ENCODE assay signal across 25 cellular contexts in genomic region chr1:172391972-172392371, GRCh38. TPM values are rescaled to one million over a fixed set of nuclear protein-coding genes. Genes with fewer than 3 reads are reported as not detected.
DNase-seq lines count a peak whose midpoint lies in the region; ATAC-seq and TF ChIP-seq lines count a peak whose summit lies in the region.
"Had no signal": no experiment of that assay in that cellular context is flagged by ENCODE, and none has a peak within 500 bp of the region (broad histone marks: within the 10 kb centered on the region; RNA-seq: fewer than 3 reads in every experiment).

No MANE protein-coding gene starts in this region.

- H3K9me3 ChIP-seq in Panc1 (ENCODE audit: control insufficient read depth, insufficient read depth, low read depth, low read length), result peaks cover 2% of the 10 kb centered on the region; the same call in 1 of the 2 replicates
- H3K9me3 ChIP-seq in hepatocyte (ENCODE audit: low read depth), result no peaks in the 10 kb centered on the region
- no peaks in the 10 kb centered on the region for H3K9me3 ChIP-seq in suprapubic skin
- H3K9me3 ChIP-seq in PC-3 (ENCODE audit: low read length), result no peaks in the 10 kb centered on the region

- no peak for TF ChIP-seq POLR2A in suprapubic skin (IDR thresholded peaks at IDR 0.05)

- H3K27me3 ChIP-seq in Panc1 (ENCODE audit: control insufficient read depth, insufficient read depth, low read length), result no peaks in the 10 kb centered on the region
- H3K27me3 ChIP-seq in hepatocyte, result no peaks in the 10 kb centered on the region
- no peaks in the 10 kb centered on the region for H3K27me3 ChIP-seq in suprapubic skin
- H3K27me3 ChIP-seq in PC-3 (ENCODE audit: low read length), result no peaks in the 10 kb centered on the region

- no peak for TF ChIP-seq EP300 in suprapubic skin (IDR thresholded peaks at IDR 0.05)

- no peaks in the 10 kb centered on the region for H3K9me2 ChIP-seq in hepatocyte (replicated peaks; ENCODE audit: insufficient read depth)
- no peaks in the 10 kb centered on the region for H3K9me2 ChIP-seq in PC-3 (replicated peaks; ENCODE audit: low read length)

- intact Hi-C loops in Panc1 (cut with micrococcal nuclease; ENCODE audit: unreplicated experiment), result no loop called here
- intact Hi-C loops in PC-3 (cut with micrococcal nuclease), result loop anchor here (10.0 kb wide), 1 partner anchor 747 kb away; no protein-coding TSS in a partner anchor

- H3K27ac ChIP-seq in Panc1 (ENCODE audit: low read length), result peak overlapping the region; percentile 100
- H3K27ac ChIP-seq in hepatocyte, result peak overlapping the region; percentile 90
- H3K27ac ChIP-seq in suprapubic skin, result peak overlapping the region; percentile 83
- no peak overlapping the region for H3K27ac ChIP-seq in PC-3 (ENCODE audit: low read length)

- ATAC-seq in Panc1 (no peak), GM19395 (IDR thresholded peaks at IDR 0.05; ENCODE audit: unreplicated experiment) (no peak), PC-3 (no peak)
- ATAC-seq: esophagus mucosa, natural killer cell, sciatic nerve had no signal

- in situ Hi-C loops in Panc1 (cut with HindIII; ENCODE audit: low pct_unique_long_range_greater_than_20kb, low sequenced_read_pairs), result no loop called here

- H3K4me2 ChIP-seq in hepatocyte (peak overlapping the region; percentile 58), PC-3 (ENCODE audit: low read length) (no peak overlapping the region)

- H3K4me3 ChIP-seq in Panc1 (ENCODE audit: low read depth in 2 of 2, low read length in 2 of 2), result no peak overlapping the region
- no peak overlapping the region for H3K4me3 ChIP-seq in hepatocyte
- no peak overlapping the region for H3K4me3 ChIP-seq in suprapubic skin
- no peak overlapping the region for H3K4me3 ChIP-seq in PC-3 (ENCODE audit: low read length)

- H3K79me2 ChIP-seq in hepatocyte (no peaks in the 10 kb centered on the region), PC-3 (ENCODE audit: low read length) (no peaks in the 10 kb centered on the region)

- DNase-seq in AG20443 (ENCODE audit: low spot score), result peak; percentile 14
- DNase-seq in Panc1 (ENCODE audit: low read depth, low spot score), result no peak
- DNase-seq in hepatocyte (ENCODE audit: low spot score), result no peak
- no peak for DNase-seq in suprapubic skin (ENCODE audit: low spot score in 2 of 2)
- DNase-seq in PC-3, result no peak
- no peak for DNase-seq in globus pallidus (ENCODE audit: low spot score)
- DNase-seq in cerebellar nuclear complex (lab: John Stamatoyannopoulos, UW), result no peak
- DNase-seq: ACHN; activated naive CD4-positive, alpha-beta T cell treated with Interleukin-2 at 50 U/mL for 16 hours; activated T-cell treated with anti-CD3 and anti-CD28 coated beads, Interleukin-2, amount 50 U/mL, for 24 hours; anterior cingulate cortex; effector CD4-positive, alpha-beta T cell; natural killer cell; NCI-H146; NCI-H82; stimulated activated CD4-positive, alpha-beta T cell treated with anti-CD3 and anti-CD28 coated beads, Interleukin-1b, Interleukin-23, amount 100 ng/mL, for 48 hours; stimulated activated naive CD4-positive, alpha-beta T cell treated with Interleukin-2 at 50 U/mL for 16 hours; T-helper 9 cell had no signal

- H2AFZ ChIP-seq in hepatocyte (no peak overlapping the region), PC-3 (ENCODE audit: low read length) (no peak overlapping the region)

- WGBS in hepatocyte (ENCODE audit: low lambda C conversion rate, missing lambda C conversion rate), result 72% methylated on average over 1 of the region's 1 CpG
- 87% methylated on average over 1 of the region's 1 CpG for WGBS in suprapubic skin

- peaks cover 11% of the 10 kb centered on the region for H3K4me1 ChIP-seq in Panc1 (ENCODE audit: control insufficient read depth, insufficient read depth, low read length)
- peaks cover 41% of the 10 kb centered on the region for H3K4me1 ChIP-seq in hepatocyte (ENCODE audit: insufficient read depth)
- H3K4me1 ChIP-seq in suprapubic skin, result peaks cover 39% of the 10 kb centered on the region
- peaks cover 16% of the 10 kb centered on the region for H3K4me1 ChIP-seq in PC-3 (ENCODE audit: insufficient read depth, low read length)

- no peak overlapping the region for H3K9ac ChIP-seq in PC-3 (ENCODE audit: low read length)

- H3F3A ChIP-seq in PC-3 (ENCODE audit: low read length, unreplicated experiment), result no peaks in the 10 kb centered on the region

- BruUV-seq in Panc1 (replicated peaks; lab: Mats Ljungman, UMichigan) (no TSS peak), PC-3 (replicated peaks; lab: Mats Ljungman, UMichigan) (no TSS peak)

- H3K36me3 ChIP-seq in Panc1 (ENCODE audit: control insufficient read depth, insufficient read depth, low read length) (no peaks in the 10 kb centered on the region), hepatocyte (replicated peaks; ENCODE audit: insufficient read depth, low read depth) (no peaks in the 10 kb centered on the region), suprapubic skin (no peaks in the 10 kb centered on the region), PC-3 (ENCODE audit: low read depth, low read length) (no peaks in the 10 kb centered on the region)

- H4K20me1 ChIP-seq in hepatocyte (ENCODE audit: insufficient read depth, poor library complexity, severe bottlenecking) (no peaks in the 10 kb centered on the region), PC-3 (ENCODE audit: low read length) (no peaks in the 10 kb centered on the region)

- no peak for TF ChIP-seq CTCF in Panc1 (IDR thresholded peaks at IDR 0.05)
- TF ChIP-seq CTCF in hepatocyte (IDR thresholded peaks at IDR 0.05; ENCODE audit: poor library complexity), result no peak
- no peak for TF ChIP-seq CTCF in suprapubic skin (IDR thresholded peaks at IDR 0.05)
- no peak for TF ChIP-seq CTCF in PC-3 (conservative IDR thresholded peaks at IDR 0.05; ENCODE audit: low read depth, low read length)

- CTCF ChIA-PET in Panc1 (lab: Charles Lee), result no interaction called here
- CTCF ChIA-PET in PC-3 (lab: Charles Lee), result no interaction called here

- POLR2A ChIA-PET in Panc1 (lab: Charles Lee) (no interaction called here), PC-3 (lab: Charles Lee; ENCODE audit: unreplicated experiment) (no interaction called here)

RNA-seq across cellular contexts. Expression of gene C1orf105, which starts 28.5 kb away (rescaled TPM):
- not detected for total RNA-seq in Panc1 (2021; ENCODE audit: unreplicated experiment)
- polyA plus RNA-seq in Panc1 (2012; ENCODE audit: insufficient read length), result not detected
- 0.23 and 0.76 TPM in 2 replicates for total RNA-seq in hepatocyte
- polyA plus RNA-seq in hepatocyte, result 0.21 and 2.2 TPM in 2 replicates
- 1 to 10 TPM in 2 of 4 donors, under 1 TPM in 1, not detected in 1; 0.89 to 1.5 (median 1.5) TPM for total RNA-seq in suprapubic skin
- not detected in 2 replicates for total RNA-seq in PC-3 (2014; rRNA removed)
- total RNA-seq: esophagus mucosa, glomerular endothelial cell, mesenteric fat pad, natural killer cell, sciatic nerve, SK-MEL-5 had no signal
- polyA plus RNA-seq: urinary bladder had no signal

RNA-seq across cellular contexts. Expression of gene PIGC, which starts 51.9 kb away (rescaled TPM):
- 23.6 TPM for total RNA-seq in Panc1 (2021; ENCODE audit: unreplicated experiment)
- polyA plus RNA-seq in Panc1 (2012; ENCODE audit: insufficient read length), result 22.0 TPM
- total RNA-seq in hepatocyte, result 38.6 and 42.0 TPM in 2 replicates
- polyA plus RNA-seq in hepatocyte, result 43.3 and 47.0 TPM in 2 replicates
- 10 to 100 TPM; 16.8 to 51.8 (median 34.1) TPM for total RNA-seq in suprapubic skin
- total RNA-seq in PC-3 (2014; rRNA removed), result 57.5 and 70.5 TPM in 2 replicates
